Comparison of ENCODE assay signal across 8 cellular contexts in the genomic region with DNA sequence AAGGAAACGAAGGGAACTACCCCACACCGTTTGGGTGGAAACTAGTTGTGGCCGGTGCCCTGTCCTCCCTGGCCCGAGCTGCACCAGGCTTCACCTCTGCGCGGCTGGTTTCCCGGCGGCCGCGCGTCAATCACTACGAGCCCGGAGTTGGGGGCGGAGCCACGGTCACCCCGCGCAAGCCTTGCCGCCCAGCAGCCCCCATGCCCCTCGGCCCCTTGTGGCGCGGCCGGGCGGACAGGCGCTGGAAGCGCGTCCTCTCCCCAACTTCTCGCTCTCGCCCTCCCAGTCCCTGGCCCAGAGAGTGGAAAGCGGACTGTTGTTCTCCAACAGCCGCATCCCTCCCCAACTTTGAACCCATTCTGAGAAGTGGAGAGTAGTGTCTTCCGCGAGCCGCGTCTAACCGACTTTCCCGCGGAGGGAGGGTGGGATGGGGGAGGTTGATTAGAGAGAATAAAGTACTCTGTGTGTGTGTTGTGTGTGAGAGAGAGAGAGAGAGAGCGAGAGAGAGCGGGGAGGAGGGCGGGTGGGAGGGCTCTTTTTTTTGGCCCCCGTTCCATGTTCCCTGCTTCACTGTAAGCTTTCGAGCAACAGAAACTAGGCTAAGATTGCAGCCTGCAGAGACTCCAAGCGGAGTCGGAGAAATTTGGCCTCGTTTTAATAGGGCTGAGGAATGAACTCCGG. TPM values are rescaled to one million over a fixed set of nuclear protein-coding genes. Genes with fewer than 3 reads are reported as not detected.
DNase-seq lines count a peak whose midpoint lies in the region; ATAC-seq and TF ChIP-seq lines count a peak whose summit lies in the region.

No MANE protein-coding gene starts in this region.

- ATAC-seq in GM18517 (IDR thresholded peaks at IDR 0.05; ENCODE audit: unreplicated experiment) = peak; percentile 44
- peak; percentile 42 for ATAC-seq in HG03108 (IDR thresholded peaks at IDR 0.05; ENCODE audit: unreplicated experiment)

- H3K27me3 ChIP-seq in ascending aorta = no peaks in the 10 kb centered on the region

- H3K9me3 ChIP-seq in ascending aorta = no peaks in the 10 kb centered on the region

- peaks cover 0 to 3% of the 10 kb centered on the region in 2 donors for H3K4me1 ChIP-seq in ascending aorta

- intact Hi-C loops in ascending aorta (cut with DNase I) = loop anchor here (2.0 to 10.0 kb wide), 3 partner anchors 747 to 1411 kb away; no protein-coding TSS in a partner anchor

- TF ChIP-seq CTCF in AG10803 (conservative IDR thresholded peaks at IDR 0.05; ENCODE audit: low read length) (no peak), ascending aorta (IDR thresholded peaks at IDR 0.05) (peak in 1 of 3 experiments; percentile 6)

- DNase-seq in AG10803 (ENCODE audit: low read depth) = peak; percentile 69
- DNase-seq in NCI-H69 (lab: John Stamatoyannopoulos, UW) = peak; percentile 98
- DNase-seq in ascending aorta (ENCODE audit: low spot score in 2 of 2) = peak in 1 of 2 donors; percentile 88
- DNase-seq in hippocampal formation (lab: John Stamatoyannopoulos, UW) = peak; percentile 47 to 54
- DNase-seq in putamen (ENCODE audit: low spot score) = peak; percentile 78
- no peak for DNase-seq in epidermal melanocyte (ENCODE audit: insufficient read length, low spot score)

- peak overlapping the region; percentile 90 for H3K4me3 ChIP-seq in AG10803 (ENCODE audit: low read length)
- peak overlapping the region; percentile 66 to 81 for H3K4me3 ChIP-seq in ascending aorta

- no peaks in the 10 kb centered on the region for H3K36me3 ChIP-seq in ascending aorta

- H3K27ac ChIP-seq in ascending aorta = peak overlapping the region; percentile 94 to 96

RNA-seq across cellular contexts. Expression of a gene that starts 1.4 kb away (rescaled TPM):
- total RNA-seq in ascending aorta = 11.5 TPM
